In genomic region chr18:80257579-80258543, GRCh38 we compare ENCODE assay signal across 8 cellular contexts. TPM values are rescaled to one million over a fixed set of nuclear protein-coding genes. Genes with fewer than 3 reads are reported as not detected.
DNase-seq lines count a peak whose midpoint lies in the region; ATAC-seq, FAIRE-seq and TF ChIP-seq lines count a peak whose summit lies in the region.
"Not testable (repeated sequence)": the region's sequence is repeated elsewhere in the genome, so short reads cannot be mapped to it uniquely, and the experiment has no call there.

No MANE protein-coding gene starts in this region.

- not testable (repeated sequence) for H3K79me2 ChIP-seq in astrocyte (ENCODE audit: insufficient read depth, low read length)

- H2AFZ ChIP-seq in astrocyte (ENCODE audit: low read depth, low read length); mesenchymal stem cell (ENCODE audit: low read depth, low read length): not testable (repeated sequence)

- H2BK5ac ChIP-seq in mesenchymal stem cell (ENCODE audit: low read depth, low read length, poor library complexity, severe bottlenecking) = not testable (repeated sequence)

- CTCF ChIA-PET in activated CD4-positive, alpha-beta T cell treated with anti-CD3 and anti-CD28 coated beads for 36 hours (lab: Charles Lee) = interaction anchor here (7.3 kb wide), 1 partner anchor 99 kb away, joined by 57 read pairs; no protein-coding TSS in a partner anchor

- not testable (repeated sequence) for H4K91ac ChIP-seq in mesenchymal stem cell (ENCODE audit: low read length)

- TF ChIP-seq CTCF in LNCaP clone FGC (IDR thresholded peaks at IDR 0.05; ENCODE audit: control insufficient read depth, extremely low read depth, insufficient read depth) = peak; percentile 87
- TF ChIP-seq CTCF in astrocyte (IDR thresholded peaks at IDR 0.05; ENCODE audit: insufficient read depth, low read depth, low read length) = peak; percentile 78
- peak; percentile 91 for TF ChIP-seq CTCF in fibroblast of villous mesenchyme (IDR thresholded peaks at IDR 0.05; ENCODE audit: insufficient read depth, low read depth, low read length)
- peak; percentile 85 for TF ChIP-seq CTCF in upper lobe of right lung (IDR thresholded peaks at IDR 0.05)

- not testable (repeated sequence) for H3K4me1 Mint-ChIP-seq in activated CD4-positive, alpha-beta T cell treated with anti-CD3 and anti-CD28 coated beads for 36 hours; astrocyte (ENCODE audit: low read depth, unreplicated experiment)

- not testable (repeated sequence) for H3K79me1 ChIP-seq in mesenchymal stem cell (replicated peaks; ENCODE audit: low read length, poor library complexity, severe bottlenecking)

- not testable (repeated sequence) for H3K9me3 ChIP-seq in astrocyte (ENCODE audit: insufficient read depth, low read depth, low read length); mesenchymal stem cell (ENCODE audit: control insufficient read depth, low read length); upper lobe of right lung

- H4K20me1 ChIP-seq in astrocyte (ENCODE audit: insufficient read depth, low read length) = not testable (repeated sequence)

- H2BK120ac ChIP-seq in mesenchymal stem cell (ENCODE audit: low read depth, low read length) = not testable (repeated sequence)

- not testable (repeated sequence) for H2BK12ac ChIP-seq in mesenchymal stem cell (ENCODE audit: low read length in 2 of 2)

- not testable (repeated sequence) for H3K27ac Mint-ChIP-seq in activated CD4-positive, alpha-beta T cell treated with anti-CD3 and anti-CD28 coated beads for 36 hours; astrocyte (ENCODE audit: unreplicated experiment)

- H3K27ac ChIP-seq in astrocyte (ENCODE audit: low read depth, low read length); mesenchymal stem cell (ENCODE audit: low read length, poor library complexity, severe bottlenecking); upper lobe of right lung: not testable (repeated sequence)

- H3K9me3 Mint-ChIP-seq in activated CD4-positive, alpha-beta T cell treated with anti-CD3 and anti-CD28 coated beads for 36 hours (ENCODE audit: low read depth); astrocyte (ENCODE audit: unreplicated experiment): not testable (repeated sequence)

- not testable (repeated sequence) for H3K9ac ChIP-seq in astrocyte (ENCODE audit: low read length); mesenchymal stem cell (ENCODE audit: low read length)

- H3K4ac ChIP-seq in mesenchymal stem cell (ENCODE audit: low read depth in 1 of 2, low read length in 2 of 2) = not testable (repeated sequence)

- H3K4me3 Mint-ChIP-seq in activated CD4-positive, alpha-beta T cell treated with anti-CD3 and anti-CD28 coated beads for 36 hours; astrocyte (ENCODE audit: unreplicated experiment): not testable (repeated sequence)

- 36% methylated on average over 9 of the region's 12 CpGs for WGBS in mesenchymal stem cell

- H3K4me1 ChIP-seq in astrocyte (ENCODE audit: insufficient read depth, low read length); mesenchymal stem cell (ENCODE audit: control insufficient read depth, insufficient read depth, low read depth, low read length); upper lobe of right lung: not testable (repeated sequence)

- H3K27me3 Mint-ChIP-seq in activated CD4-positive, alpha-beta T cell treated with anti-CD3 and anti-CD28 coated beads for 36 hours = not testable (repeated sequence)
- H3K27me3 Mint-ChIP-seq in astrocyte (ENCODE audit: low read depth, unreplicated experiment) = peaks cover 10% of the 10 kb centered on the region

- intact Hi-C loops in activated CD4-positive, alpha-beta T cell treated with anti-CD3 and anti-CD28 coated beads for 36 hours (cut with DNase I, micrococcal nuclease) = loop anchor here in 1 of 2 experiments (1.0 kb wide), 2 partner anchors 87 to 101 kb away; no protein-coding TSS in a partner anchor
- intact Hi-C loops in upper lobe of right lung (cut with DNase I) = not testable (repeated sequence)

- H3K4me3 ChIP-seq in LNCaP clone FGC (ENCODE audit: low read depth, low read length); astrocyte (ENCODE audit: insufficient read depth, low read depth, low read length); fibroblast of villous mesenchyme (ENCODE audit: low read depth, low read length); mesenchymal stem cell (ENCODE audit: insufficient read depth in 1 of 2, low read depth in 1 of 2, low read length in 2 of 2); upper lobe of right lung: not testable (repeated sequence)

- not testable (repeated sequence) for H3K36me3 Mint-ChIP-seq in activated CD4-positive, alpha-beta T cell treated with anti-CD3 and anti-CD28 coated beads for 36 hours (ENCODE audit: low read depth); astrocyte (ENCODE audit: low read depth, unreplicated experiment)

- FAIRE-seq in astrocyte (lab: Jason Lieb, UNC) = not testable (repeated sequence)

- not testable (repeated sequence) for H3K36me3 ChIP-seq in astrocyte (ENCODE audit: insufficient read depth, low read length); mesenchymal stem cell (ENCODE audit: control insufficient read depth in 1 of 2, insufficient read depth in 2 of 2, low read depth in 1 of 2, low read length in 2 of 2); upper lobe of right lung

- H4K8ac ChIP-seq in mesenchymal stem cell (ENCODE audit: low read length) = not testable (repeated sequence)

- not testable (repeated sequence) for H2AK5ac ChIP-seq in mesenchymal stem cell (ENCODE audit: low read length, severe bottlenecking)

- H3K23ac ChIP-seq in mesenchymal stem cell (ENCODE audit: low read length in 2 of 2) = not testable (repeated sequence)

- DNase-seq in ELR (ENCODE audit: low read depth) (peak; percentile 77), LNCaP clone FGC (ENCODE audit: low read depth) (peak; percentile 34), astrocyte (ENCODE audit: low read depth) (peak; percentile 53), fibroblast of villous mesenchyme (ENCODE audit: low read depth) (peak; percentile 66), mesenchymal stem cell (peak; percentile 79), upper lobe of right lung (peak; percentile 82)
- DNase-seq in activated CD4-positive, alpha-beta T cell treated with anti-CD3 and anti-CD28 coated beads for 36 hours = peak; percentile 79
- DNase-seq in stimulated activated CD4-positive, alpha-beta T cell treated with anti-CD3 and anti-CD28 coated beads, Interleukin-12 subunit alpha, Interleukin-12 subunit beta, amount 100 ng/mL, for 4 hours = peak; percentile 51

- H3K27me3 ChIP-seq in astrocyte (ENCODE audit: insufficient read depth, low read length); mesenchymal stem cell (ENCODE audit: control insufficient read depth in 1 of 2, insufficient read depth in 1 of 2, low read length in 2 of 2); upper lobe of right lung: not testable (repeated sequence)

- ATAC-seq in activated CD4-positive, alpha-beta T cell treated with anti-CD3 and anti-CD28 coated beads for 36 hours = peak; percentile 33
- ATAC-seq in upper lobe of right lung = peak; percentile 23

- not testable (repeated sequence) for H3K14ac ChIP-seq in mesenchymal stem cell (ENCODE audit: low read length in 2 of 2)

- not testable (repeated sequence) for H2BK15ac ChIP-seq in mesenchymal stem cell (ENCODE audit: low read depth, poor library complexity, severe bottlenecking)

- peak overlapping the region in 1 of 2 experiments; percentile 24 for H3K18ac ChIP-seq in mesenchymal stem cell (ENCODE audit: low read depth in 1 of 2, low read length in 2 of 2)

- POLR2A ChIA-PET in activated CD4-positive, alpha-beta T cell treated with anti-CD3 and anti-CD28 coated beads for 36 hours (lab: Charles Lee) = not testable (repeated sequence)

- not testable (repeated sequence) for H3K4me2 ChIP-seq in astrocyte (ENCODE audit: low read length); mesenchymal stem cell (ENCODE audit: low read length, poor library complexity, severe bottlenecking)

RNA-seq across cellular contexts. Expression of gene PARD6G, which starts 10.5 kb away (rescaled TPM):
- total RNA-seq in activated CD4-positive, alpha-beta T cell treated with anti-CD3 and anti-CD28 coated beads for 36 hours = not detected
- total RNA-seq in astrocyte (26.9 and 29.6 TPM in 2 replicates), fibroblast of villous mesenchyme (1.7 and 3.5 TPM in 2 replicates), upper lobe of right lung (6.5 TPM)
- 6.2 TPM for polyA plus RNA-seq in mesenchymal stem cell (2013, experiment 1 of 2)
- polyA plus RNA-seq in mesenchymal stem cell (2013, experiment 2 of 2) = 7.1 TPM
